14 cellular contexts compared by ENCODE assay signal in genomic region chr14:73802431-73803188, GRCh38. TPM values are rescaled to one million over a fixed set of nuclear protein-coding genes. Genes with fewer than 3 reads are reported as not detected.
DNase-seq lines count a peak whose midpoint lies in the region; ATAC-seq, FAIRE-seq and TF ChIP-seq lines count a peak whose summit lies in the region.
"Had no signal": no experiment of that assay in that cellular context is flagged by ENCODE, and none has a peak within 500 bp of the region (broad histone marks: within the 10 kb centered on the region; RNA-seq: fewer than 3 reads in every experiment).

No MANE protein-coding gene starts in this region.

- no peak overlapping the region for H3K9ac ChIP-seq in H1 (replicated peaks in 1 of 4; ENCODE audit: extremely low read depth in 1 of 4, low read depth in 3 of 4, low read length in 3 of 4)
- H3K9ac ChIP-seq in mucosa of rectum (ENCODE audit: low read depth in 1 of 2, low read length in 2 of 2): peak overlapping the region in 1 of 2 donors; percentile 51

- no peak overlapping the region for H3K4me3 Mint-ChIP-seq in Calu3 (ENCODE audit: low read depth, unreplicated experiment)
- H3K4me3 Mint-ChIP-seq: activated naive CD8-positive, alpha-beta T cell treated with anti-CD3 and anti-CD28 coated beads, Interleukin-2, amount 50 U/mL, for 24 hours had no signal

- H4K91ac ChIP-seq in H1 (replicated peaks; ENCODE audit: insufficient read length, low read length): no peak overlapping the region

- no peak overlapping the region for H3K14ac ChIP-seq in H1 (ENCODE audit: insufficient read length)

- no peak overlapping the region for H2BK120ac ChIP-seq in H1 (replicated peaks; ENCODE audit: low read depth, low read length)

- no peak overlapping the region for H3K56ac ChIP-seq in H1 (replicated peaks; ENCODE audit: insufficient read length, low read depth, low read length)

- TF ChIP-seq POLR2A in NB4 (IDR thresholded peaks at IDR 0.05; ENCODE audit: extremely low read depth, insufficient read length) (no peak), H1 (IDR thresholded peaks at IDR 0.05; ENCODE audit: control extremely low read depth in 1 of 2, low read depth in 2 of 2, low read length in 2 of 2) (no peak)

- H3K4me3 ChIP-seq in NB4 (ENCODE audit: low read depth, low read length) (no peak overlapping the region), H1 (ENCODE audit: extremely low read depth in 1 of 4, insufficient read depth in 2 of 4, low read depth in 3 of 4, low read length in 4 of 4) (no peak overlapping the region), mucosa of rectum (ENCODE audit: low read length in 2 of 2) (peak overlapping the region in 1 of 2 donors; percentile 7), psoas muscle (no peak overlapping the region)
- H3K4me3 ChIP-seq: coronary artery, gastrocnemius medialis had no signal

- H4K5ac ChIP-seq in H1 (ENCODE audit: insufficient read length, low read depth, low read length): no peak overlapping the region

- peak overlapping the region; percentile 53; the same call in 1 of the 2 replicates for H4K8ac ChIP-seq in H1 (ENCODE audit: extremely low read depth, insufficient read depth, low read length)

- TF ChIP-seq EP300 in H1 (IDR thresholded peaks at IDR 0.05; ENCODE audit: borderline replicate concordance in 1 of 2, low read depth in 2 of 2, low read length in 2 of 2): no peak

- H3K9me3 ChIP-seq in H1 (ENCODE audit: insufficient read depth in 2 of 2, low read depth in 1 of 2, low read length in 1 of 2) (no peaks in the 10 kb centered on the region), mucosa of rectum (ENCODE audit: control insufficient read depth in 2 of 2, low read length in 2 of 2) (no peaks in the 10 kb centered on the region), psoas muscle (no peaks in the 10 kb centered on the region)
- H3K9me3 ChIP-seq: gastrocnemius medialis had no signal

- no peaks in the 10 kb centered on the region for H3K79me1 ChIP-seq in H1 (ENCODE audit: low read depth, low read length)

- no peaks in the 10 kb centered on the region for H3K4me1 ChIP-seq in H1 (replicated peaks in 1 of 4; ENCODE audit: control insufficient read depth in 3 of 4, insufficient read depth in 4 of 4, low read length in 3 of 4)
- peaks cover 17 to 26% of the 10 kb centered on the region in 2 donors for H3K4me1 ChIP-seq in mucosa of rectum (ENCODE audit: control insufficient read depth in 2 of 2, insufficient read depth in 2 of 2, low read length in 2 of 2)
- peaks cover 6% of the 10 kb centered on the region for H3K4me1 ChIP-seq in psoas muscle

- ATAC-seq in psoas muscle: no peak
- ATAC-seq in GM21786 (IDR thresholded peaks at IDR 0.05; ENCODE audit: unreplicated experiment): no peak
- ATAC-seq: activated naive CD8-positive, alpha-beta T cell treated with anti-CD3 and anti-CD28 coated beads, Interleukin-2, amount 50 U/mL, for 24 hours; gastrocnemius medialis had no signal

- POLR2A ChIA-PET in H1 (lab: Charles Lee; ENCODE audit: partially characterized antibody): no interaction called here

- no peak for TF ChIP-seq CTCF in Calu3 (IDR thresholded peaks at IDR 0.05; ENCODE audit: unreplicated experiment)
- no peak for TF ChIP-seq CTCF in NB4 (IDR thresholded peaks at IDR 0.05; ENCODE audit: low read depth, low read length)
- TF ChIP-seq CTCF in H1 (IDR thresholded peaks at IDR 0.05; ENCODE audit: control extremely low read depth in 1 of 3, insufficient read depth in 1 of 3, low read depth in 1 of 3, low read length in 3 of 3): no peak
- no peak for TF ChIP-seq CTCF in psoas muscle (IDR thresholded peaks at IDR 0.05)
- TF ChIP-seq CTCF in GM13976 (IDR thresholded peaks at IDR 0.05; ENCODE audit: borderline replicate concordance, control extremely low read depth, extremely low read depth, insufficient read depth, missing control alignments): no peak

- no peaks in the 10 kb centered on the region for H3K36me3 Mint-ChIP-seq in Calu3 (ENCODE audit: insufficient read depth, unreplicated experiment)

- intact Hi-C loops in Calu3 (cut with micrococcal nuclease; ENCODE audit: unreplicated experiment): no loop called here
- intact Hi-C loops in psoas muscle (cut with DNase I): no loop called here

- no peak overlapping the region for H2AFZ ChIP-seq in H1 (ENCODE audit: low read length)

- no peaks in the 10 kb centered on the region for H3K9me3 Mint-ChIP-seq in Calu3 (ENCODE audit: low read depth, unreplicated experiment)
- H3K9me3 Mint-ChIP-seq: activated naive CD8-positive, alpha-beta T cell treated with anti-CD3 and anti-CD28 coated beads, Interleukin-2, amount 50 U/mL, for 24 hours had no signal

- in situ Hi-C loops in GM13976 (cut with MboI; ENCODE audit: low sequenced_read_pairs, unreplicated experiment): no loop called here

- DNase-seq in Calu3 (peak; percentile 9), NB4 (ENCODE audit: low read depth) (peak; percentile 49), H1 (ENCODE audit: low read depth in 1 of 2, low spot score in 2 of 2) (no peak), NCI-H2227 treated with DMSO at 0.1 percent for 48 hours (lab: John Stamatoyannopoulos, UW) (no peak), psoas muscle (no peak), GM13976 (ENCODE audit: low spot score) (no peak)
- DNase-seq: activated naive CD8-positive, alpha-beta T cell treated with anti-CD3 and anti-CD28 coated beads, Interleukin-2, amount 50 U/mL, for 24 hours; AML-193; gastrocnemius medialis; NCI-H1048 had no signal

- H3K27ac ChIP-seq in H1 (ENCODE audit: low read depth, low read length) (no peak overlapping the region), mucosa of rectum (ENCODE audit: low read depth in 2 of 2, low read length in 2 of 2) (peak overlapping the region; percentile 83 to 89), psoas muscle (no peak overlapping the region)

- H3K4ac ChIP-seq in H1 (replicated peaks; ENCODE audit: insufficient read length, low read depth, low read length): no peak overlapping the region

- H3K27me3 ChIP-seq in H1 (replicated peaks in 1 of 4; ENCODE audit: control insufficient read depth in 3 of 4, extremely low read depth in 1 of 4, insufficient read depth in 3 of 4, low read length in 3 of 4): no peaks in the 10 kb centered on the region
- H3K27me3 ChIP-seq in mucosa of rectum (ENCODE audit: control insufficient read depth in 2 of 2, insufficient read depth in 2 of 2, low read length in 2 of 2): no peaks in the 10 kb centered on the region
- H3K27me3 ChIP-seq in psoas muscle (ENCODE audit: insufficient read depth in 3 of 3, low read length in 2 of 3): no peaks in the 10 kb centered on the region
- H3K27me3 ChIP-seq: gastrocnemius medialis had no signal

- no peak overlapping the region for H3K23ac ChIP-seq in H1 (ENCODE audit: insufficient read length)

- no peak overlapping the region for H2BK15ac ChIP-seq in H1 (ENCODE audit: low read length)

- H2BK5ac ChIP-seq in H1 (ENCODE audit: low read depth, low read length): no peak overlapping the region

- no peak overlapping the region for H2BK20ac ChIP-seq in H1 (ENCODE audit: low read length)

- BruUV-seq in Calu3 (replicated peaks; lab: Mats Ljungman, UMichigan): no TSS peak

- no peak overlapping the region for H3K18ac ChIP-seq in H1 (ENCODE audit: extremely low read depth, low read length)

- no peaks in the 10 kb centered on the region for H3K27me3 Mint-ChIP-seq in Calu3 (ENCODE audit: unreplicated experiment)
- H3K27me3 Mint-ChIP-seq: activated naive CD8-positive, alpha-beta T cell treated with anti-CD3 and anti-CD28 coated beads, Interleukin-2, amount 50 U/mL, for 24 hours; progenitor cell of endocrine pancreas had no signal

- 88% methylated on average over 10 of the region's 10 CpGs; no CpG with 5 or more reads in 1 of the 2 experiments for WGBS in H1 (ENCODE audit: extremely low coverage in 1 of 2, insufficient coverage in 1 of 2, insufficient read length in 1 of 2, insufficient replicate concordance in 2 of 2, low coverage in 1 of 2, low lambda C conversion rate in 2 of 2, missing lambda C conversion rate in 1 of 2), 2 experiments
- 69 to 85% (median 80%) methylated on average over 10 of the region's 10 CpGs for WGBS in psoas muscle, 3 donors

- CTCF ChIA-PET in Calu3 (lab: Charles Lee) (interaction anchor here (0.5 to 0.7 kb wide), 3 partner anchors 16 to 1124 kb away, joined by 3 read pairs; no protein-coding TSS in a partner anchor), H1 (lab: Charles Lee; ENCODE audit: partially characterized antibody) (interaction anchor here (0.6 to 2.1 kb wide), 8 partner anchors 14 to 113 kb away, joined by 3 to 8 read pairs (median 3); no protein-coding TSS in a partner anchor)

- no peaks in the 10 kb centered on the region for H3K23me2 ChIP-seq in H1 (ENCODE audit: low read depth, low read length)

- H3K36me3 ChIP-seq in H1 (ENCODE audit: control insufficient read depth in 2 of 4, insufficient read depth in 4 of 4, low read length in 3 of 4): no peaks in the 10 kb centered on the region
- no peaks in the 10 kb centered on the region for H3K36me3 ChIP-seq in mucosa of rectum (ENCODE audit: control insufficient read depth in 2 of 2, insufficient read depth in 2 of 2, low read length in 2 of 2)
- H3K36me3 ChIP-seq in psoas muscle (ENCODE audit: insufficient read depth in 1 of 2, low read depth in 1 of 2): no peaks in the 10 kb centered on the region
- H3K36me3 ChIP-seq: gastrocnemius medialis had no signal

- no peak overlapping the region for H3K27ac Mint-ChIP-seq in Calu3 (ENCODE audit: unreplicated experiment)
- H3K27ac Mint-ChIP-seq: activated naive CD8-positive, alpha-beta T cell treated with anti-CD3 and anti-CD28 coated beads, Interleukin-2, amount 50 U/mL, for 24 hours; progenitor cell of endocrine pancreas had no signal

- no peak for FAIRE-seq in H1 (lab: Jason Lieb, UNC)

- no peak overlapping the region for H2AK5ac ChIP-seq in H1 (ENCODE audit: low read depth, low read length)

- H4K20me1 ChIP-seq in H1 (replicated peaks in 1 of 2; ENCODE audit: control insufficient read depth in 1 of 2, insufficient read depth in 2 of 2, low read length in 2 of 2): no peaks in the 10 kb centered on the region

- no peak for TF ChIP-seq RAD21 in H1 (IDR thresholded peaks at IDR 0.05 in 1 of 2, conservative IDR thresholded peaks at IDR 0.05 in 1 of 2; ENCODE audit: low read depth in 2 of 2, low read length in 2 of 2)

- no peak overlapping the region for H2BK12ac ChIP-seq in H1 (ENCODE audit: low read depth, low read length)

- peaks cover 13% of the 10 kb centered on the region for H3K4me1 Mint-ChIP-seq in Calu3 (ENCODE audit: low read depth, unreplicated experiment)
- H3K4me1 Mint-ChIP-seq: activated naive CD8-positive, alpha-beta T cell treated with anti-CD3 and anti-CD28 coated beads, Interleukin-2, amount 50 U/mL, for 24 hours had no signal

- no peak overlapping the region for H3K4me2 ChIP-seq in H1 (ENCODE audit: insufficient read depth in 1 of 2, low read depth in 2 of 2, low read length in 2 of 2)

- H3K79me2 ChIP-seq in H1 (ENCODE audit: control insufficient read depth in 1 of 2, insufficient read depth in 2 of 2, low read length in 2 of 2): no peaks in the 10 kb centered on the region

RNA-seq across cellular contexts. Expression of gene PTGR2, which starts 49.0 kb away (rescaled TPM):
- 9.4 and 12.0 TPM in 2 replicates for total RNA-seq in Calu3 (2022)
- total RNA-seq in H1 (2021; fragmentation: NEBNext Ultra II Directional; extraction: Animal tissue kit (Norgen Biotek cat#: 25700)): 14.0 and 17.5 TPM in 2 replicates
- polyA plus RNA-seq in H1 (2011; rRNA removed): 3.1 and 6.0 TPM in 2 replicates
- polyA plus RNA-seq in H1 (2011; cell fraction: cytosol; rRNA removed): 10.7 TPM
- polyA plus RNA-seq in H1 (2011; cell fraction: nucleus; rRNA removed): 3.3 TPM
- polyA plus RNA-seq in H1 (2012, experiment 1 of 2): 8.1 to 11.0 TPM (median 10.0 TPM) in 4 replicates
- 1.6 TPM for polyA plus RNA-seq in H1 (2012, experiment 2 of 2)
- 15.2 TPM for polyA plus RNA-seq in H1 (2013, experiment 1 of 2)
- polyA plus RNA-seq in H1 (2013, experiment 2 of 2): 16.8 TPM
- 5.6 and 7.0 TPM in 2 replicates for polyA minus RNA-seq in H1 (2011; rRNA and poly(A)+ RNA removed)
- polyA minus RNA-seq in H1 (2011; cell fraction: cytosol; rRNA and poly(A)+ RNA removed): 4.8 TPM
- 8.0 TPM for polyA minus RNA-seq in H1 (2011; cell fraction: nucleus; rRNA and poly(A)+ RNA removed)
- 10 to 100 TPM; 12.3 to 23.8 (median 20.4) TPM for total RNA-seq in psoas muscle
- 10 to 100 TPM in 2 of 3 donors, 1 to 10 TPM in 1; 7.9 to 11.5 (median 11.2) TPM for polyA plus RNA-seq in psoas muscle

Comparison
In these comparisons a context has a peak if more than half of its experiments do, and no peak if none do; other contexts are left out.
1. DNase-seq: peak in Calu3 (single experiment) and NB4 (single experiment); none in H1 (0 of 2), NCI-H2227 treated with DMSO at 0.1 percent for 48 hours (single experiment), psoas muscle (0 of 2) and GM13976 (single experiment).
2. H3K27ac ChIP-seq: peak in mucosa of rectum (2 of 2); none in H1 (single experiment) and psoas muscle (single experiment).